24 cellular contexts compared by ENCODE assay signal in genomic region chr1:153312569-153313186, GRCh38. TPM values are rescaled to one million over a fixed set of nuclear protein-coding genes. Genes with fewer than 3 reads are reported as not detected.
DNase-seq lines count a peak whose midpoint lies in the region; ATAC-seq and TF ChIP-seq lines count a peak whose summit lies in the region.
"Had no signal": no experiment of that assay in that cellular context is flagged by ENCODE, and none has a peak within 500 bp of the region (broad histone marks: within the 10 kb centered on the region; RNA-seq: fewer than 3 reads in every experiment).

PGLYRP3 (minus strand) TSS chr1:153312952; CDS start chr1:153310665, 2,287 bp downstream.

- peak; percentile 16 for ATAC-seq in stimulated activated effector memory CD8-positive, alpha-beta T cell treated with anti-CD3 and anti-CD28 coated beads, Interleukin-12 subunit alpha, Interleukin-12 subunit beta, amount 100 ng/mL, for 72 hours
- no peak for ATAC-seq in left ventricle myocardium superior
- ATAC-seq: stimulated activated naive B cell treated with anti-CD40 and anti-IgM and Interleukin-4, amounts not matched to agents 10 μg/mL and 1 μg/mL and 100 μg/mL, for 72 hours had no signal

- no peak within 1 kb of the TSS for H3K27ac Mint-ChIP-seq in endodermal cell
- H3K27ac Mint-ChIP-seq in stimulated activated effector memory CD8-positive, alpha-beta T cell treated with anti-CD3 and anti-CD28 coated beads, Interleukin-12 subunit alpha, Interleukin-12 subunit beta, amount 100 ng/mL, for 72 hours: no peak within 1 kb of the TSS
- H3K27ac Mint-ChIP-seq: activated CD4-positive, alpha-beta memory T cell treated with anti-CD3 and anti-CD28 coated beads, Interleukin-2, amount 10 ng/mL, durations not matched to agents 7 days and 5 days; activated naive CD4-positive, alpha-beta T cell treated with anti-CD3 and anti-CD28 coated beads for 36 hours; activated T-cell treated with anti-CD3 and anti-CD28 coated beads, Interleukin-2, amount 50 U/mL, for 24 hours; stimulated activated naive B cell treated with anti-CD40 and anti-IgM and Interleukin-4, amounts not matched to agents 10 μg/mL and 1 μg/mL and 100 μg/mL, for 72 hours had no signal

- H3K36me3 Mint-ChIP-seq in endodermal cell (ENCODE audit: low read depth): no peaks in the 10 kb centered on the region
- no peaks in the 10 kb centered on the region for H3K36me3 Mint-ChIP-seq in stimulated activated effector memory CD8-positive, alpha-beta T cell treated with anti-CD3 and anti-CD28 coated beads, Interleukin-12 subunit alpha, Interleukin-12 subunit beta, amount 100 ng/mL, for 72 hours
- H3K36me3 Mint-ChIP-seq: stimulated activated naive B cell treated with anti-CD40 and anti-IgM and Interleukin-4, amounts not matched to agents 10 μg/mL and 1 μg/mL and 100 μg/mL, for 72 hours had no signal

- no peak within 1 kb of the TSS for H3K9ac ChIP-seq in endodermal cell (ENCODE audit: extremely low read depth, low read length, poor library complexity, severe bottlenecking)

- H3K27me3 ChIP-seq in endodermal cell (ENCODE audit: control insufficient read depth, insufficient read depth, low read length, poor library complexity, severe bottlenecking) (no peaks in the 10 kb centered on the region), Peyer's patch (no peaks in the 10 kb centered on the region)
- H3K27me3 ChIP-seq: tibial nerve had no signal

- intact Hi-C loops in left ventricle myocardium superior (cut with micrococcal nuclease): no loop called here

- H3K4me3 Mint-ChIP-seq in endodermal cell: no peak within 1 kb of the TSS
- no peak within 1 kb of the TSS for H3K4me3 Mint-ChIP-seq in stimulated activated effector memory CD8-positive, alpha-beta T cell treated with anti-CD3 and anti-CD28 coated beads, Interleukin-12 subunit alpha, Interleukin-12 subunit beta, amount 100 ng/mL, for 72 hours
- H3K4me3 Mint-ChIP-seq: activated CD4-positive, alpha-beta memory T cell treated with anti-CD3 and anti-CD28 coated beads, Interleukin-2, amount 10 ng/mL, durations not matched to agents 7 days and 5 days; activated naive CD4-positive, alpha-beta T cell treated with anti-CD3 and anti-CD28 coated beads for 36 hours; activated T-cell treated with anti-CD3 and anti-CD28 coated beads, Interleukin-2, amount 50 U/mL, for 24 hours; stimulated activated naive B cell treated with anti-CD40 and anti-IgM and Interleukin-4, amounts not matched to agents 10 μg/mL and 1 μg/mL and 100 μg/mL, for 72 hours had no signal

- peak; percentile 40 for DNase-seq in NCI-H2171 treated with DMSO at 0.1 percent for 48 hours (lab: John Stamatoyannopoulos, UW)
- DNase-seq in NCI-H2171 (lab: John Stamatoyannopoulos, UW): no peak
- DNase-seq in NCI-H69 (lab: John Stamatoyannopoulos, UW): peak; percentile 10
- peak; percentile 76 for DNase-seq in endodermal cell
- no peak for DNase-seq in stimulated activated effector memory CD8-positive, alpha-beta T cell treated with anti-CD3 and anti-CD28 coated beads, Interleukin-12 subunit alpha, Interleukin-12 subunit beta, amount 100 ng/mL, for 72 hours (ENCODE audit: low spot score in 2 of 2)
- no peak for DNase-seq in kidney tubule cell (ENCODE audit: low spot score)
- no peak for DNase-seq in left ventricle myocardium superior
- DNase-seq in Peyer's patch: no peak
- DNase-seq: activated CD4-positive, alpha-beta memory T cell treated with anti-CD3 and anti-CD28 coated beads, Interleukin-2, amount 10 ng/mL, durations not matched to agents 7 days and 5 days; activated naive CD4-positive, alpha-beta T cell treated with anti-CD3 and anti-CD28 coated beads for 36 hours; activated T-cell treated with anti-CD3 and anti-CD28 coated beads, Interleukin-2, amount 50 U/mL, for 24 hours; DMS79 treated with DMSO at 0.1 percent for 48 hours; IMR-90; left ventricle myocardium inferior; MV-4-11; retina; SHP77; stimulated activated CD4-positive, alpha-beta T cell treated with anti-CD3 and anti-CD28 coated beads, Interleukin-15, amount 100 ng/mL, for 24 hours; stimulated activated naive B cell treated with anti-CD40 and anti-IgM and Interleukin-4, amounts not matched to agents 10 μg/mL and 1 μg/mL and 100 μg/mL, for 72 hours had no signal

- H3K27ac ChIP-seq in endodermal cell (ENCODE audit: low read depth, low read length) (no peak within 1 kb of the TSS), Peyer's patch (no peak within 1 kb of the TSS)
- H3K27ac ChIP-seq: left ventricle myocardium inferior, tibial nerve, VCaP had no signal

- H3K4me1 Mint-ChIP-seq in endodermal cell: peaks cover 2% of the 10 kb centered on the region
- no peaks in the 10 kb centered on the region for H3K4me1 Mint-ChIP-seq in stimulated activated effector memory CD8-positive, alpha-beta T cell treated with anti-CD3 and anti-CD28 coated beads, Interleukin-12 subunit alpha, Interleukin-12 subunit beta, amount 100 ng/mL, for 72 hours
- H3K4me1 Mint-ChIP-seq: activated CD4-positive, alpha-beta memory T cell treated with anti-CD3 and anti-CD28 coated beads, Interleukin-2, amount 10 ng/mL, durations not matched to agents 7 days and 5 days had no signal

- peaks cover 12% of the 10 kb centered on the region for H3K9me3 Mint-ChIP-seq in endodermal cell
- H3K9me3 Mint-ChIP-seq in stimulated activated effector memory CD8-positive, alpha-beta T cell treated with anti-CD3 and anti-CD28 coated beads, Interleukin-12 subunit alpha, Interleukin-12 subunit beta, amount 100 ng/mL, for 72 hours: no peaks in the 10 kb centered on the region
- H3K9me3 Mint-ChIP-seq: activated CD4-positive, alpha-beta memory T cell treated with anti-CD3 and anti-CD28 coated beads, Interleukin-2, amount 10 ng/mL, durations not matched to agents 7 days and 5 days; activated naive CD4-positive, alpha-beta T cell treated with anti-CD3 and anti-CD28 coated beads for 36 hours had no signal

- peak; percentile 55 for TF ChIP-seq CTCF in endodermal cell (conservative IDR thresholded peaks at IDR 0.05)
- peak in 1 of 6 experiments; percentile 5 for TF ChIP-seq CTCF in Peyer's patch (IDR thresholded peaks at IDR 0.05)

- H3K9me3 ChIP-seq in endodermal cell (ENCODE audit: control insufficient read depth, low read length) (no peaks in the 10 kb centered on the region), Peyer's patch (no peaks in the 10 kb centered on the region)

- 85 to 100% methylated on average over 1 to 5 of the region's 5 CpGs for WGBS in endodermal cell (ENCODE audit: insufficient coverage in 1 of 2, insufficient read length in 1 of 2), 2 experiments

- no peaks in the 10 kb centered on the region for H3K36me3 ChIP-seq in endodermal cell (ENCODE audit: control insufficient read depth, insufficient read depth, low read length)
- no peaks in the 10 kb centered on the region for H3K36me3 ChIP-seq in Peyer's patch
- H3K36me3 ChIP-seq: left ventricle myocardium inferior, tibial nerve had no signal

- no peak within 1 kb of the TSS for H3K4me3 ChIP-seq in endodermal cell (ENCODE audit: low read length)
- H3K4me3 ChIP-seq in Peyer's patch: no peak within 1 kb of the TSS
- H3K4me3 ChIP-seq: left ventricle myocardium inferior, tibial nerve had no signal

- TF ChIP-seq POLR2A in Peyer's patch (IDR thresholded peaks at IDR 0.05): no peak

- H3K27me3 Mint-ChIP-seq in endodermal cell (ENCODE audit: insufficient read depth): peaks cover 11% of the 10 kb centered on the region

- peaks cover 5% of the 10 kb centered on the region for H3K4me1 ChIP-seq in endodermal cell (ENCODE audit: control insufficient read depth, insufficient read depth, low read length)
- no peaks in the 10 kb centered on the region for H3K4me1 ChIP-seq in Peyer's patch
- H3K4me1 ChIP-seq: left ventricle myocardium inferior, tibial nerve had no signal

RNA-seq across cellular contexts. Expression of gene PGLYRP3, which starts in this region (rescaled TPM):
- not detected for total RNA-seq in endodermal cell
- polyA plus RNA-seq in endodermal cell (2013, experiment 1 of 2): not detected
- polyA plus RNA-seq in endodermal cell (2013, experiment 2 of 2): not detected
- total RNA-seq in left ventricle myocardium superior: not detected
- total RNA-seq in Peyer's patch: not detected
- total RNA-seq: activated CD4-positive, alpha-beta memory T cell treated with anti-CD3 and anti-CD28 coated beads, Interleukin-2, amount 10 ng/mL, durations not matched to agents 7 days and 5 days; activated naive CD4-positive, alpha-beta T cell treated with anti-CD3 and anti-CD28 coated beads for 36 hours; astrocyte; fibroblast of villous mesenchyme; IMR-90; left ventricle myocardium inferior; T-helper 1 cell treated with Interleukin-12 subunit alpha and Interleukin-12 subunit beta and Interleukin-4 antibody, amounts not matched to agents 30 ng/mL and 1 ng/mL, for 36 hours; tibial nerve had no signal
- polyA plus RNA-seq: IMR-90 had no signal

Comparison
In these comparisons a context has a peak if more than half of its experiments do, and no peak if none do; other contexts are left out.
1. DNase-seq: peak in NCI-H2171 treated with DMSO at 0.1 percent for 48 hours (single experiment) and NCI-H69 (single experiment); none in NCI-H2171 (single experiment), stimulated activated effector memory CD8-positive, alpha-beta T cell treated with anti-CD3 and anti-CD28 coated beads, Interleukin-12 subunit alpha, Interleukin-12 subunit beta, amount 100 ng/mL, for 72 hours (0 of 2), kidney tubule cell (single experiment), left ventricle myocardium superior (single experiment) and Peyer's patch (0 of 3).
2. Peak in DNase-seq in endodermal cell; RNA of the gene not detected or under 1 TPM.